In the genomic region with DNA sequence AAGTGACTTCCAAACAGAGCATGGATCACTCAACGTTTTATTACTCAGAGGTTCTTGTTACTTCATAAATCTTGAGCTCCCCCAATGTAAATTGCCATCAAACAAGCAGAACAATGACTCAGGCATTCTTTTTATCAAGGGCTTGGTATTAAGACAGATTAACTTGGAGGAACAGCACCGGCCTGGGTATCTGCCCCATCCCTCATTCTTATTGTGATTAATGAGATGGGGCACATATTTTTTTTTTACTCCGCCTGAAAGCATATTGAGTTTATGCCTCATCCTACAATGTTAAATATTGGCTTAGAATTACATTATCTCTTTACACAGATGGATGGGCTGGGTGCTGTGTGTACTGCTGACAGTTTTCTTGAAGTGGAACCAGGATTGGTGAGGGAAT, we compare ENCODE assay signal across 1 cellular context.
TF ChIP-seq lines count a peak whose summit lies in the region.

No MANE protein-coding gene starts in this region.

TF ChIP-seq in IMR-90, 13 proteins besides CTCF, POLR2A, EP300 and RAD21 (continued from another document):
- no peak for TF ChIP-seq CEBPB (IDR thresholded peaks at IDR 0.05; ENCODE audit: low read depth, low read length)
